In genomic region chr11:2891901-2892214, GRCh38 we compare ENCODE assay signal across 8 cellular contexts. TPM values are rescaled to one million over a fixed set of nuclear protein-coding genes. Genes with fewer than 3 reads are reported as not detected.
A peak's percentile ranks its signal among the peaks of the same experiment; 100 is the strongest.
DNase-seq lines count a peak whose midpoint lies in the region; ATAC-seq and TF ChIP-seq lines count a peak whose summit lies in the region.

No MANE protein-coding gene starts in this region.

- no peak for TF ChIP-seq POLR2A in ovary (IDR thresholded peaks at IDR 0.05)

- no peaks in the 10 kb centered on the region for H3K36me3 ChIP-seq in CD8-positive, alpha-beta T cell (ENCODE audit: insufficient read depth, low read length)
- H3K36me3 ChIP-seq in PC-9 (ENCODE audit: low read depth) (no peaks in the 10 kb centered on the region), ovary (no peaks in the 10 kb centered on the region)

- H3K27ac Mint-ChIP-seq in CD8-positive, alpha-beta T cell = peak overlapping the region; percentile 52

- POLR2A ChIA-PET in CD8-positive, alpha-beta T cell (lab: Charles Lee) = interaction anchor here (1.2 to 2.6 kb wide), 3 partner anchors 14 to 359 kb away, joined by 4 to 10 read pairs (median 9); partner anchors contain the start of gene PHLDA2
- POLR2A ChIA-PET in PC-9 (lab: Charles Lee; ENCODE audit: unreplicated experiment) (interaction anchor here (1.0 kb wide), 1 partner anchor 38 kb away, joined by 6 read pairs; the partner anchor contains the start of gene PHLDA2), GM10248 (lab: Yijun Ruan, JAX) (no interaction called here)

- no peaks in the 10 kb centered on the region for H3K36me3 Mint-ChIP-seq in CD8-positive, alpha-beta T cell

- no peaks in the 10 kb centered on the region for H4K20me1 ChIP-seq in PC-9 (ENCODE audit: insufficient read depth)

- no peaks in the 10 kb centered on the region for H3K9me3 ChIP-seq in CD8-positive, alpha-beta T cell (ENCODE audit: low read length)
- no peaks in the 10 kb centered on the region for H3K9me3 ChIP-seq in PC-9 (ENCODE audit: insufficient read depth, low read depth)
- H3K9me3 ChIP-seq in ovary = no peaks in the 10 kb centered on the region

- H3F3A ChIP-seq in PC-9 (ENCODE audit: insufficient read depth, low read depth) = 0 out of 2 replicates have a peak, but pooled peaks cover 3% of the 10 kb centered on the region

- no peak for TF ChIP-seq EP300 in ovary (IDR thresholded peaks at IDR 0.05)

- H3K9me2 ChIP-seq in PC-9 (ENCODE audit: insufficient read depth) = no peaks in the 10 kb centered on the region

- no peaks in the 10 kb centered on the region for H3K27me3 Mint-ChIP-seq in CD8-positive, alpha-beta T cell (ENCODE audit: low read depth)

- no peaks in the 10 kb centered on the region for H3K79me2 ChIP-seq in PC-9 (ENCODE audit: low read depth)

- peaks cover 31% of the 10 kb centered on the region for H3K4me1 Mint-ChIP-seq in CD8-positive, alpha-beta T cell (ENCODE audit: low read depth)

- 3 to 6% (median 4%) methylated on average over 8 of the region's 8 CpGs for WGBS in ovary, 3 donors

- peak in 1 of 7 experiments; percentile 51 for DNase-seq in CD8-positive, alpha-beta T cell
- DNase-seq in PC-9 (no peak), epithelial cell of prostate (ENCODE audit: low read depth, low spot score) (no peak), ovary (peak; percentile 77 to 85 (median 81)), AG20443 (ENCODE audit: low spot score) (no peak), GM10248 (ENCODE audit: extremely low spot score) (no peak), GF-D8 (lab: John Stamatoyannopoulos, UW) (no peak), middle frontal gyrus (ENCODE audit: extremely low spot score, low spot score) (no peak)

- no peaks in the 10 kb centered on the region for H3K9me3 Mint-ChIP-seq in CD8-positive, alpha-beta T cell

- TF ChIP-seq CTCF in CD8-positive, alpha-beta T cell (IDR thresholded peaks at IDR 0.05) = no peak
- TF ChIP-seq CTCF in PC-9 (conservative IDR thresholded peaks at IDR 0.05) (no peak), ovary (IDR thresholded peaks at IDR 0.05) (no peak), GM10248 (IDR thresholded peaks at IDR 0.05; ENCODE audit: control extremely low read depth, extremely low read depth, low read depth, missing control alignments) (no peak)

- H3K4me3 Mint-ChIP-seq in CD8-positive, alpha-beta T cell = peak overlapping the region; percentile 63

- H3K27ac ChIP-seq in CD8-positive, alpha-beta T cell (ENCODE audit: low read depth, low read length) = peak overlapping the region; percentile 31
- peak overlapping the region; percentile 63; the same call in 1 of the 2 replicates for H3K27ac ChIP-seq in PC-9
- H3K27ac ChIP-seq in epithelial cell of prostate = peak overlapping the region; percentile 67
- peak overlapping the region; percentile 85 to 97 for H3K27ac ChIP-seq in ovary

- CTCF ChIA-PET in CD8-positive, alpha-beta T cell (lab: Charles Lee) = interaction anchor here (0.5 to 13.1 kb wide), 23 partner anchors 9 to 586 kb away, joined by 3 to 492 read pairs (median 4); partner anchors contain the start of genes KCNQ1, PHLDA2 and TSSC4
- CTCF ChIA-PET in PC-9 (lab: Charles Lee) (interaction anchor here (0.6 to 1.5 kb wide), 4 partner anchors 38 to 359 kb away, joined by 3 to 4 read pairs (median 4); no protein-coding TSS in a partner anchor), GM10248 (lab: Yijun Ruan, JAX) (interaction anchor here (0.8 to 21.2 kb wide), 11 partner anchors 10 to 585 kb away, joined by 3 to 528 read pairs (median 3); a partner anchor contains a TSS)

- H3K4me3 ChIP-seq in CD8-positive, alpha-beta T cell (ENCODE audit: low read depth, low read length) = peak overlapping the region; percentile 48
- H3K4me3 ChIP-seq in PC-9 (peak overlapping the region; percentile 62; the same call in 1 of the 2 replicates), ovary (peak overlapping the region; percentile 37)

- BruUV-seq in PC-9 (replicated peaks; lab: Mats Ljungman, UMichigan) = no TSS peak

- no peaks in the 10 kb centered on the region for H3K27me3 ChIP-seq in CD8-positive, alpha-beta T cell (ENCODE audit: insufficient read depth, low read length)
- no peaks in the 10 kb centered on the region for H3K27me3 ChIP-seq in PC-9 (ENCODE audit: insufficient read depth, low read depth)
- H3K27me3 ChIP-seq in ovary = no peaks in the 10 kb centered on the region

- peak overlapping the region; percentile 79; the same call in 1 of the 2 replicates for H2AFZ ChIP-seq in PC-9

- ATAC-seq in CD8-positive, alpha-beta T cell = no peak

- H3K4me1 ChIP-seq in CD8-positive, alpha-beta T cell (ENCODE audit: insufficient read depth, low read length) = peaks cover 35% of the 10 kb centered on the region
- peaks cover 8% of the 10 kb centered on the region; the same call in 1 of the 2 replicates for H3K4me1 ChIP-seq in PC-9 (replicated peaks; ENCODE audit: insufficient read depth)
- H3K4me1 ChIP-seq in ovary (ENCODE audit: insufficient read depth) = peaks cover 15% of the 10 kb centered on the region

- peak overlapping the region; percentile 94 for H3K4me2 ChIP-seq in PC-9

- intact Hi-C loops in CD8-positive, alpha-beta T cell (cut with DNase I, micrococcal nuclease) = loop anchor here (1.0 to 5.0 kb wide), 7 partner anchors 123 to 464 kb away; partner anchors contain the start of gene TRPM5 (in 1 of the 2)
- intact Hi-C loops in PC-9 (cut with micrococcal nuclease; ENCODE audit: unreplicated experiment) = loop anchor here (1.0 to 2.0 kb wide), 3 partner anchors 38 to 463 kb away; no protein-coding TSS in a partner anchor
- intact Hi-C loops in ovary (cut with DNase I) = loop anchor here in 3 of 4 donors (1.0 to 10.0 kb wide), 5 partner anchors 360 to 585 kb away; partner anchors contain the start of gene TSSC4 (in 1 of the 3)

RNA-seq across cellular contexts. Expression of gene CDKN1C, which starts 6.3 kb away (rescaled TPM):
- 1 to 10 TPM; 2.5 to 3.6 TPM for total RNA-seq in CD8-positive, alpha-beta T cell
- total RNA-seq in PC-9 (2021) (5.1 and 7.6 TPM in 2 replicates), ovary (100 to 1,000 TPM; 158 to 363 (median 236) TPM)
- polyA plus RNA-seq in ovary = 100 to 1,000 TPM in 1 of 2 donors, 10 to 100 TPM in 1; 72.3 to 142 TPM

RNA-seq across cellular contexts. Expression of gene PHLDA2, which starts 37.4 kb away (rescaled TPM):
- 1 to 10 TPM in 1 of 2 experiments, under 1 TPM in 1; 0.61 to 1.6 TPM for total RNA-seq in CD8-positive, alpha-beta T cell
- total RNA-seq in PC-9 (2021) = 10.7 and 14.1 TPM in 2 replicates
- 10 to 100 TPM in 1 of 7 donors, 1 to 10 TPM in 3, under 1 TPM in 3; 0.60 to 11.3 (median 1.7) TPM for total RNA-seq in ovary
- polyA plus RNA-seq in ovary = 1 to 10 TPM in 1 of 2 donors, not detected in 1; 4.4 TPM

Comparison
In these comparisons a context has a peak if more than half of its experiments do, and no peak if none do; other contexts are left out.
1. DNase-seq: peak in ovary (5 of 5); none in PC-9 (0 of 2), epithelial cell of prostate (single experiment), AG20443 (single experiment), GM10248 (single experiment), GF-D8 (single experiment) and middle frontal gyrus (single experiment).
2. H3K27ac ChIP-seq: peak in every context shown above with its lines; median percentile 91 in ovary; 67 in epithelial cell of prostate; 63 in PC-9; 31 in CD8-positive, alpha-beta T cell.
3. RNA of gene CDKN1C, which starts 6.3 kb away (total RNA-seq): 158 to 363 TPM in ovary; 5.1 to 7.6 TPM in PC-9 and 2.5 to 3.6 TPM in CD8-positive, alpha-beta T cell; every median in the first group is over 10 times any median in the second.
4. Peak in every context shown above with its lines, with median percentiles within 50 percentile points of each other: H3K4me3 ChIP-seq.